In the genomic region with DNA sequence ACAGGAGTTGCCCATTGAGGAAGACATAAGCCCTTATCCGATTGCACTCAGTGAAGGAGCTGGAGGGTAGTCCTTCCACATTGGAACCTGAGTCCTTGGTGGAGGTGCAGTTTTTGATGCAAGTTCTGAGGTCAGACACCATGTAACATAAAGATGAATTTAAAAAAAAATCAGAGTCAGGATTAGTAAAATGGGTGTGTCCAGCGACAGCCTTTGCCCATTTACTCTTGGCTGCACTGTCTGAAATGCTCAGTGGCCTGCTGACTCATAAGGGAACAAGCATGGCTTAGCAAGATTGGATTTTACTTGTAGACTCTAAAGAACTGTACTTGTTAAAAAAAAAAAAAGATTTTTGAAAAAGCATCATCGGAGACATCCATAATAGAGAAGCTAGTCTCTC, we compare ENCODE assay signal across 12 cellular contexts.
DNase-seq lines count a peak whose midpoint lies in the region; ATAC-seq, FAIRE-seq and TF ChIP-seq lines count a peak whose summit lies in the region.
"Had no signal": no experiment of that assay in that cellular context is flagged by ENCODE, and none has a peak within 500 bp of the region (broad histone marks: within the 10 kb centered on the region; RNA-seq: fewer than 3 reads in every experiment).

No MANE protein-coding gene starts in this region.

- SMC1A ChIA-PET in GM12878 (lab: Charles Lee; ENCODE audit: uncharacterized antibody, unreplicated experiment) = interaction anchor here (0.9 to 8.5 kb wide), 10 partner anchors 18 to 177 kb away, joined by 3 to 87 read pairs (median 6); no protein-coding TSS in a partner anchor

- H3K27me3 ChIP-seq in BJ (ENCODE audit: control insufficient read depth, insufficient read depth, low read length) = no peaks in the 10 kb centered on the region
- H3K27me3 ChIP-seq in GM12878 (replicated peaks in 1 of 2; ENCODE audit: control insufficient read depth in 2 of 2, insufficient read depth in 2 of 2, low read length in 1 of 2) = peaks cover 12 to 13% of the 10 kb centered on the region in 2 experiments

- no peak overlapping the region for H3K9ac ChIP-seq in GM12878 (ENCODE audit: control insufficient read depth, insufficient read depth, low read length)

- peak overlapping the region; percentile 17; the same call in 1 of the 2 replicates for H3K4me3 ChIP-seq in BJ (ENCODE audit: low read depth, low read length)
- H3K4me3 ChIP-seq in GM12878 = peak overlapping the region; percentile 83

- no peak for TF ChIP-seq RAD21 in GM12878 (IDR thresholded peaks at IDR 0.05; ENCODE audit: insufficient read depth, low read depth, low read length)

- H3K27ac Mint-ChIP-seq in nephron = no peak overlapping the region
- H3K27ac Mint-ChIP-seq: T-cell had no signal

- POLR2A ChIA-PET in BJ (lab: Charles Lee) (no interaction called here), GM12878 (lab: Charles Lee) (interaction anchor here (0.6 to 2.5 kb wide), 7 partner anchors 33 to 105 kb away, joined by 3 to 10 read pairs (median 4); no protein-coding TSS in a partner anchor)

- peaks cover 4% of the 10 kb centered on the region for H3K9me3 Mint-ChIP-seq in nephron
- H3K9me3 Mint-ChIP-seq: T-cell had no signal

- peak; percentile 42 for ATAC-seq in HG03442 (IDR thresholded peaks at IDR 0.05; ENCODE audit: unreplicated experiment)
- ATAC-seq in GM12878 = peak; percentile 43
- no peak for ATAC-seq in GM21723 (IDR thresholded peaks at IDR 0.05; ENCODE audit: unreplicated experiment)
- ATAC-seq in HG03280 (IDR thresholded peaks at IDR 0.05; ENCODE audit: unreplicated experiment) = no peak
- ATAC-seq: T-cell had no signal

- no peaks in the 10 kb centered on the region for H4K20me1 ChIP-seq in GM12878 (ENCODE audit: control insufficient read depth, insufficient read depth)

- RAD21 ChIA-PET in GM12878 (lab: Charles Lee; ENCODE audit: unreplicated experiment) = interaction anchor here (0.6 to 5.9 kb wide), 10 partner anchors 35 to 116 kb away, joined by 3 to 34 read pairs (median 4); no protein-coding TSS in a partner anchor

- peaks cover 56% of the 10 kb centered on the region for H3K79me2 ChIP-seq in GM12878 (ENCODE audit: control insufficient read depth, insufficient read depth, low read length)

- peaks cover 29% of the 10 kb centered on the region for H3K4me1 Mint-ChIP-seq in nephron

- DNase-seq in BJ (ENCODE audit: low read depth) (no peak), GM12878 (ENCODE audit: low read depth, low spot score) (no peak), NCI-H2227 treated with DMSO at 0.1 percent for 48 hours (lab: John Stamatoyannopoulos, UW) (no peak)
- no peak for DNase-seq in activated effector memory CD4-positive, alpha-beta T cell treated with Interleukin-2 at 50 U/mL for 16 hours
- DNase-seq: Caco-2, GOT3, NCI-H69, T-cell had no signal

- H3K27me3 Mint-ChIP-seq in nephron (ENCODE audit: low read depth) = peaks cover 93% of the 10 kb centered on the region

- WGBS in GM12878 (ENCODE audit: insufficient coverage, insufficient replicate concordance, low lambda C conversion rate, missing lambda C conversion rate) = 0% methylated on average over 3 of the region's 3 CpGs

- TSS peak; percentile 32 for BruUV-seq in GM12878 (replicated peaks; lab: Mats Ljungman, UMichigan)

- no peak overlapping the region for H3K27ac ChIP-seq in GM12878 (ENCODE audit: control insufficient read depth, insufficient read depth)

- no peak overlapping the region for H2AFZ ChIP-seq in GM12878 (ENCODE audit: control insufficient read depth, low read depth, low read length)

- in situ Hi-C loops in GM12878 (cut with MboI) = no loop called here

- TF ChIP-seq EP300 in GM12878 (IDR thresholded peaks at IDR 0.05; ENCODE audit: borderline replicate concordance in 1 of 2, control insufficient read depth in 1 of 2, low read depth in 2 of 2, low read length in 2 of 2) = no peak

- TF ChIP-seq CTCF in BJ (IDR thresholded peaks at IDR 0.05; ENCODE audit: insufficient read depth, low read depth, low read length) = no peak
- TF ChIP-seq CTCF in GM12878 (IDR thresholded peaks at IDR 0.05 in 2 of 3, conservative IDR thresholded peaks at IDR 0.05 in 1 of 3; ENCODE audit: control insufficient read depth in 2 of 3, extremely low read depth in 1 of 3, insufficient read depth in 1 of 3, low read depth in 3 of 3, low read length in 3 of 3) = no peak
- TF ChIP-seq CTCF in nephron (IDR thresholded peaks at IDR 0.05; ENCODE audit: unreplicated experiment in 3 of 3) = no peak

- intact Hi-C loops in GM12878 (cut with micrococcal nuclease; ENCODE audit: unreplicated experiment) = no loop called here

- peak; percentile 27 for FAIRE-seq in GM12878 (lab: Jason Lieb, UNC)

- H3K4me3 Mint-ChIP-seq in nephron = peak overlapping the region; percentile 28 to 92 (median 73)

- H3K4me2 ChIP-seq in GM12878 (ENCODE audit: control insufficient read depth, insufficient read depth) = peak overlapping the region; percentile 95

- H3K36me3 ChIP-seq in BJ (ENCODE audit: control insufficient read depth, insufficient read depth, low read length) (no peaks in the 10 kb centered on the region), GM12878 (ENCODE audit: control insufficient read depth in 2 of 2, insufficient read depth in 2 of 2, low read length in 1 of 2) (no peaks in the 10 kb centered on the region)

- H3K9me3 ChIP-seq in GM12878 (replicated peaks; ENCODE audit: control insufficient read depth, insufficient read depth, low read length) = no peaks in the 10 kb centered on the region
- H3K9me3 ChIP-seq: Caco-2 had no signal

- peaks cover 6% of the 10 kb centered on the region; the same call in 1 of the 2 replicates for H3K4me1 ChIP-seq in GM12878 (ENCODE audit: control insufficient read depth, insufficient read depth, low read length)
- H3K4me1 ChIP-seq: Caco-2 had no signal

- CTCF ChIA-PET in BJ (lab: Yijun Ruan, JAX) (interaction anchor here (1.2 to 1.5 kb wide), 4 partner anchors 58 to 459 kb away, joined by 3 read pairs; no protein-coding TSS in a partner anchor), GM12878 (lab: Yijun Ruan, JAX) (interaction anchor here (0.9 to 6.4 kb wide), 7 partner anchors 11 to 120 kb away, joined by 3 to 47 read pairs (median 4); no protein-coding TSS in a partner anchor)

- no peaks in the 10 kb centered on the region for H3K36me3 Mint-ChIP-seq in nephron (ENCODE audit: low read depth)
- H3K36me3 Mint-ChIP-seq: T-cell had no signal

- TF ChIP-seq POLR2A in GM12878 (IDR thresholded peaks at IDR 0.05; ENCODE audit: low read depth, low read length) = no peak

TF ChIP-seq in GM12878, 131 proteins besides CTCF, POLR2A, EP300 and RAD21 (continues in another document):
- TF ChIP-seq FOS (IDR thresholded peaks at IDR 0.05; ENCODE audit: borderline replicate concordance, extremely low read depth, insufficient read length) = no peak
- TF ChIP-seq STAT1 (conservative IDR thresholded peaks at IDR 0.05) = no peak
- TF ChIP-seq YBX1 (IDR thresholded peaks at IDR 0.05) = no peak
- TF ChIP-seq HDGF (IDR thresholded peaks at IDR 0.05) = no peak
- TF ChIP-seq MEF2B (IDR thresholded peaks at IDR 0.05; ENCODE audit: partially characterized antibody, poor library complexity, severe bottlenecking) = no peak
- TF ChIP-seq SIX5 (IDR thresholded peaks at IDR 0.05; ENCODE audit: low read depth, low read length, severe bottlenecking) = no peak
- TF ChIP-seq IKZF1 (conservative IDR thresholded peaks at IDR 0.05) = 0 out of 2 replicates have a peak, but pooled peaks have one; percentile 10
- TF ChIP-seq, protein P1, sequence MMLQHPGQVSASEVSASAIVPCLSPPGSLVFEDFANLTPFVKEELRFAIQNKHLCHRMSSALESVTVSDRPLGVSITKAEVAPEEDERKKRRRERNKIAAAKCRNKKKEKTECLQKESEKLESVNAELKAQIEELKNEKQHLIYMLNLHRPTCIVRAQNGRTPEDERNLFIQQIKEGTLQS (IDR thresholded peaks at IDR 0.05; ENCODE audit: borderline replicate concordance, extremely low read depth, low read depth, low read length) = no peak
- TF ChIP-seq WRNIP1 (IDR thresholded peaks at IDR 0.05; ENCODE audit: borderline replicate concordance, low read depth, low read length) = no peak
- no peak for TF ChIP-seq IRF4 (IDR thresholded peaks at IDR 0.05; ENCODE audit: low read depth, low read length)
- TF ChIP-seq NR2F1 (conservative IDR thresholded peaks at IDR 0.05) = 0 out of 2 replicates have a peak, but pooled peaks have one; percentile 30
- TF ChIP-seq SMC3 (IDR thresholded peaks at IDR 0.05; ENCODE audit: borderline replicate concordance, low read length) = no peak
- peak; percentile 50 for TF ChIP-seq ZNF384 (IDR thresholded peaks at IDR 0.05; ENCODE audit: borderline replicate concordance, low read depth, low read length)
- TF ChIP-seq ASH2L (IDR thresholded peaks at IDR 0.05; ENCODE audit: borderline replicate concordance, low read depth) = no peak
- no peak for TF ChIP-seq BMI1 (IDR thresholded peaks at IDR 0.05; ENCODE audit: borderline replicate concordance)
- TF ChIP-seq TARDBP (IDR thresholded peaks at IDR 0.05; ENCODE audit: borderline replicate concordance) = no peak
- TF ChIP-seq PAX8 (IDR thresholded peaks at IDR 0.05) = no peak
- TF ChIP-seq GABPA (IDR thresholded peaks at IDR 0.05; ENCODE audit: low read depth) = no peak
- TF ChIP-seq PML (IDR thresholded peaks at IDR 0.05; ENCODE audit: low read length) = no peak
- TF ChIP-seq MTA3 (IDR thresholded peaks at IDR 0.05; ENCODE audit: borderline replicate concordance, low read length) = 0 out of 2 replicates have a peak, but pooled peaks have one; percentile 46
- no peak for TF ChIP-seq SMARCA5 (IDR thresholded peaks at IDR 0.05)
- 0 out of 2 replicates have a peak, but pooled peaks have one; percentile 14 for TF ChIP-seq CREB1 (IDR thresholded peaks at IDR 0.05; ENCODE audit: low read depth)
- no peak for TF ChIP-seq ZNF217 (IDR thresholded peaks at IDR 0.05)
- no peak for TF ChIP-seq SPI1 (IDR thresholded peaks at IDR 0.05; ENCODE audit: borderline replicate concordance, insufficient read depth, low read depth, low read length)
- TF ChIP-seq NR2C2 (IDR thresholded peaks at IDR 0.05; ENCODE audit: borderline replicate concordance, control insufficient read depth, insufficient read length, low read depth) = no peak
- TF ChIP-seq KDM1A (IDR thresholded peaks at IDR 0.05; ENCODE audit: borderline replicate concordance) = no peak
- TF ChIP-seq RB1 (IDR thresholded peaks at IDR 0.05; ENCODE audit: borderline replicate concordance) = no peak

Comparison
In these comparisons a context has a peak if more than half of its experiments do, and no peak if none do; other contexts are left out.
1. ATAC-seq: peak in HG03442 (single experiment) and GM12878 (single experiment); none in GM21723 (single experiment) and HG03280 (single experiment).